8 cellular contexts compared by ENCODE assay signal in genomic region chr6:73854998-73855718, GRCh38.
DNase-seq lines count a peak whose midpoint lies in the region; ATAC-seq, FAIRE-seq and TF ChIP-seq lines count a peak whose summit lies in the region.

No MANE protein-coding gene starts in this region.

- 17% methylated on average over 5 of the region's 5 CpGs for WGBS in A549 (ENCODE audit: missing lambda C conversion rate)
- 2% methylated on average over 5 of the region's 5 CpGs for WGBS in GM12878 (ENCODE audit: insufficient coverage, insufficient replicate concordance, low lambda C conversion rate, missing lambda C conversion rate)

- DNase-seq in A549 (ENCODE audit: low read depth in 1 of 2, low spot score in 1 of 2) (peak; percentile 1 to 58), NCI-H69 (lab: John Stamatoyannopoulos, UW) (peak; percentile 68), GM12878 (ENCODE audit: low read depth, low spot score) (no peak), keratinocyte (ENCODE audit: low read depth, low spot score) (no peak), type B pancreatic cell (ENCODE audit: extremely low spot score, unreplicated experiment) (no peak)
- no peak for DNase-seq in activated T-cell treated with anti-CD3 and anti-CD28 coated beads, Interleukin-2, amount 50 U/mL, for 1 hour

- no peak for TF ChIP-seq EP300 in A549 (IDR thresholded peaks at IDR 0.05)
- no peak for TF ChIP-seq EP300 in GM12878 (IDR thresholded peaks at IDR 0.05; ENCODE audit: borderline replicate concordance in 1 of 2, control insufficient read depth in 1 of 2, low read depth in 2 of 2, low read length in 2 of 2)

- no peak overlapping the region for H3K4me3 ChIP-seq in A549
- no peak overlapping the region for H3K4me3 ChIP-seq in GM12878
- H3K4me3 ChIP-seq in keratinocyte (ENCODE audit: control insufficient read depth in 2 of 3, extremely low read depth in 1 of 3, insufficient read depth in 2 of 3, low read depth in 1 of 3, low read length in 3 of 3), result no peak overlapping the region

- H3K27ac ChIP-seq in A549 (no peak overlapping the region), GM12878 (ENCODE audit: control insufficient read depth, insufficient read depth) (no peak overlapping the region), keratinocyte (ENCODE audit: control insufficient read depth, insufficient read depth, low read length) (no peak overlapping the region)

- H3K9ac ChIP-seq in GM12878 (ENCODE audit: control insufficient read depth, insufficient read depth, low read length) (no peak overlapping the region), keratinocyte (ENCODE audit: control insufficient read depth, extremely low read depth, insufficient read depth, low read length) (no peak overlapping the region)

- dilution Hi-C loops in keratinocyte (cut with MboI; ENCODE audit: extremely low pct_ligation_motif_present, low sequenced_read_pairs), result no loop called here

- in situ Hi-C loops in GM12878 (cut with MboI), result loop anchor here (10.0 kb wide), 1 partner anchor 1360 kb away; no protein-coding TSS in a partner anchor

- TF ChIP-seq RAD21 in A549 (conservative IDR thresholded peaks at IDR 0.05 in 1 of 2, IDR thresholded peaks at IDR 0.05 in 1 of 2), result peak; percentile 58 to 61
- TF ChIP-seq RAD21 in GM12878 (IDR thresholded peaks at IDR 0.05; ENCODE audit: insufficient read depth, low read depth, low read length), result peak; percentile 66

- H2AFZ ChIP-seq in GM12878 (ENCODE audit: control insufficient read depth, low read depth, low read length), result no peak overlapping the region
- H2AFZ ChIP-seq in keratinocyte (ENCODE audit: control insufficient read depth, low read length), result no peak overlapping the region

- RAD21 ChIA-PET in GM12878 (lab: Charles Lee; ENCODE audit: unreplicated experiment), result interaction anchor here (3.4 kb wide), 1 partner anchor 1355 kb away, joined by 22 read pairs; no protein-coding TSS in a partner anchor

- H3K9me1 ChIP-seq in keratinocyte (ENCODE audit: control insufficient read depth, extremely low read depth, insufficient read depth, low read length), result no peaks in the 10 kb centered on the region

- CTCF ChIA-PET in A549 (lab: Yijun Ruan, JAX), result interaction anchor here (0.8 to 2.0 kb wide), 6 partner anchors 88 to 1354 kb away, joined by 3 to 6 read pairs (median 3); no protein-coding TSS in a partner anchor
- CTCF ChIA-PET in GM12878 (lab: Yijun Ruan, JAX), result interaction anchor here (0.8 to 6.1 kb wide), 14 partner anchors 12 to 1358 kb away, joined by 3 to 54 read pairs (median 3); no protein-coding TSS in a partner anchor

- no peaks in the 10 kb centered on the region for H4K20me1 ChIP-seq in GM12878 (ENCODE audit: control insufficient read depth, insufficient read depth)
- H4K20me1 ChIP-seq in keratinocyte (ENCODE audit: control insufficient read depth, extremely low read depth, insufficient read depth, low read length), result no peaks in the 10 kb centered on the region

- H3K9me3 ChIP-seq in A549 (no peaks in the 10 kb centered on the region), GM12878 (replicated peaks; ENCODE audit: control insufficient read depth, insufficient read depth, low read length) (no peaks in the 10 kb centered on the region), keratinocyte (ENCODE audit: control insufficient read depth, low read depth, low read length) (no peaks in the 10 kb centered on the region)

- TF ChIP-seq CTCF in A549 (IDR thresholded peaks at IDR 0.05), result peak; percentile 70
- TF ChIP-seq CTCF in GM12878 (IDR thresholded peaks at IDR 0.05 in 2 of 3, conservative IDR thresholded peaks at IDR 0.05 in 1 of 3; ENCODE audit: control insufficient read depth in 2 of 3, extremely low read depth in 1 of 3, insufficient read depth in 1 of 3, low read depth in 3 of 3, low read length in 3 of 3), result peak; percentile 52 to 62 (median 59); a peak in 5 of 6 replicates
- peak in 2 of 3 experiments; percentile 47 to 58 for TF ChIP-seq CTCF in keratinocyte (optimal IDR thresholded peaks at IDR 0.05 in 1 of 3, IDR thresholded peaks at IDR 0.05 in 1 of 3, conservative IDR thresholded peaks at IDR 0.05 in 1 of 3; ENCODE audit: extremely low read depth in 1 of 3, insufficient read depth in 2 of 3, low read length in 3 of 3)
- TF ChIP-seq CTCF in type B pancreatic cell (conservative IDR thresholded peaks at IDR 0.05), result peak; percentile 89

- H3K27ac Mint-ChIP-seq in type B pancreatic cell, result no peak overlapping the region

- no TSS peak for BruUV-seq in GM12878 (replicated peaks; lab: Mats Ljungman, UMichigan)

- ATAC-seq in A549 (no peak), HG03280 (IDR thresholded peaks at IDR 0.05; ENCODE audit: unreplicated experiment) (peak; percentile 63), GM12878 (peak; percentile 71)

- H3K4me1 ChIP-seq in A549 (no peaks in the 10 kb centered on the region), GM12878 (ENCODE audit: control insufficient read depth, insufficient read depth, low read length) (no peaks in the 10 kb centered on the region), keratinocyte (ENCODE audit: control insufficient read depth, extremely low read depth, insufficient read depth, low read length) (peaks cover 4% of the 10 kb centered on the region)

- no peak overlapping the region for H3K4me2 ChIP-seq in A549
- no peak overlapping the region for H3K4me2 ChIP-seq in GM12878 (ENCODE audit: control insufficient read depth, insufficient read depth)
- H3K4me2 ChIP-seq in keratinocyte (ENCODE audit: control insufficient read depth, extremely low read depth, insufficient read depth, low read depth, low read length), result peak overlapping the region; percentile 51

- TF ChIP-seq POLR2A in A549 (IDR thresholded peaks at IDR 0.05; ENCODE audit: low read length) (no peak), GM12878 (IDR thresholded peaks at IDR 0.05; ENCODE audit: low read depth, low read length) (no peak)

- H3K4me3 Mint-ChIP-seq in type B pancreatic cell, result no peak overlapping the region

- POLR2A ChIA-PET in A549 (lab: Yijun Ruan, JAX) (no interaction called here), GM12878 (lab: Charles Lee) (no interaction called here)

- peak; percentile 13 for FAIRE-seq in A549 (lab: Jason Lieb, UNC)
- peak; percentile 86 for FAIRE-seq in G401.6 (lab: Jason Lieb, UNC)
- peak; percentile 35 for FAIRE-seq in GM12878 (lab: Jason Lieb, UNC)
- FAIRE-seq in keratinocyte (lab: Jason Lieb, UNC), result no peak

- SMC1A ChIA-PET in GM12878 (lab: Charles Lee; ENCODE audit: uncharacterized antibody, unreplicated experiment), result interaction anchor here (1.4 to 3.4 kb wide), 3 partner anchors 116 to 1354 kb away, joined by 3 to 15 read pairs (median 6); no protein-coding TSS in a partner anchor

- H3K36me3 ChIP-seq in GM12878 (ENCODE audit: control insufficient read depth in 2 of 2, insufficient read depth in 2 of 2, low read length in 1 of 2) (no peaks in the 10 kb centered on the region), keratinocyte (ENCODE audit: control insufficient read depth in 2 of 2, extremely low read depth in 1 of 2, insufficient read depth in 2 of 2, low read length in 2 of 2) (no peaks in the 10 kb centered on the region)

- no peaks in the 10 kb centered on the region for H3K36me3 Mint-ChIP-seq in type B pancreatic cell

- peaks cover 5% of the 10 kb centered on the region for H3K27me3 Mint-ChIP-seq in type B pancreatic cell

- H3K9me3 Mint-ChIP-seq in type B pancreatic cell, result no peaks in the 10 kb centered on the region

- H3K79me2 ChIP-seq in GM12878 (ENCODE audit: control insufficient read depth, insufficient read depth, low read length) (no peaks in the 10 kb centered on the region), keratinocyte (ENCODE audit: control insufficient read depth, insufficient read depth, low read length) (no peaks in the 10 kb centered on the region)

- H3K27me3 ChIP-seq in GM12878 (replicated peaks in 1 of 2; ENCODE audit: control insufficient read depth in 2 of 2, insufficient read depth in 2 of 2, low read length in 1 of 2) (no peaks in the 10 kb centered on the region), keratinocyte (ENCODE audit: control insufficient read depth, extremely low read depth, insufficient read depth, low read length) (no peaks in the 10 kb centered on the region)

- H3K4me1 Mint-ChIP-seq in type B pancreatic cell (ENCODE audit: unreplicated experiment), result no peaks in the 10 kb centered on the region

- intact Hi-C loops in GM12878 (cut with micrococcal nuclease; ENCODE audit: unreplicated experiment), result loop anchor here (1.0 to 10.0 kb wide), 3 partner anchors 116 to 1670 kb away; no protein-coding TSS in a partner anchor

TF ChIP-seq in A549, 52 proteins besides CTCF, POLR2A, EP300 and RAD21:
- TF ChIP-seq CEBPB (IDR thresholded peaks at IDR 0.05), result peak in 1 of 2 experiments; percentile 49; a peak in 3 of 4 replicates
- peak; percentile 46; the same call in 2 of the 3 replicates for TF ChIP-seq SMC3 (IDR thresholded peaks at IDR 0.05)
- TF ChIP-seq ZNF302 (CRISPR knock-in tag; IDR thresholded peaks at IDR 0.05), result no peak
- no peak for TF ChIP-seq NFE2L2 (conservative IDR thresholded peaks at IDR 0.05; ENCODE audit: low read length)

TF ChIP-seq in GM12878, 131 proteins besides CTCF, POLR2A, EP300 and RAD21:
- peak; percentile 58; the same call in 1 of the 2 replicates for TF ChIP-seq SMC3 (IDR thresholded peaks at IDR 0.05; ENCODE audit: borderline replicate concordance, low read length)
- TF ChIP-seq ATF3 (IDR thresholded peaks at IDR 0.05; ENCODE audit: borderline replicate concordance, extremely low read depth, low read depth, low read length), result no peak

Comparison
In these comparisons a context has a peak if more than half of its experiments do, and no peak if none do; other contexts are left out.
1. ATAC-seq: peak in HG03280 (single experiment) and GM12878 (single experiment); none in A549 (0 of 2).
2. DNase-seq: peak in A549 (2 of 2) and NCI-H69 (single experiment); none in GM12878 (single experiment), keratinocyte (single experiment), type B pancreatic cell (single experiment) and activated T-cell treated with anti-CD3 and anti-CD28 coated beads, Interleukin-2, amount 50 U/mL, for 1 hour (single experiment).
3. Of the 24 proteins assayed by ChIP-seq in both GM12878 and A549: peak only in GM12878: none; only in A549: none; in both: CTCF, RAD21 and SMC3; in neither: 20; mixed calls (peak in some experiments, not most) for 1.
4. Peak in every context shown above with its lines, with median percentiles within 50 percentile points of each other: CTCF ChIP-seq.